Comparison of ENCODE assay signal across 7 cellular contexts in the genomic region with DNA sequence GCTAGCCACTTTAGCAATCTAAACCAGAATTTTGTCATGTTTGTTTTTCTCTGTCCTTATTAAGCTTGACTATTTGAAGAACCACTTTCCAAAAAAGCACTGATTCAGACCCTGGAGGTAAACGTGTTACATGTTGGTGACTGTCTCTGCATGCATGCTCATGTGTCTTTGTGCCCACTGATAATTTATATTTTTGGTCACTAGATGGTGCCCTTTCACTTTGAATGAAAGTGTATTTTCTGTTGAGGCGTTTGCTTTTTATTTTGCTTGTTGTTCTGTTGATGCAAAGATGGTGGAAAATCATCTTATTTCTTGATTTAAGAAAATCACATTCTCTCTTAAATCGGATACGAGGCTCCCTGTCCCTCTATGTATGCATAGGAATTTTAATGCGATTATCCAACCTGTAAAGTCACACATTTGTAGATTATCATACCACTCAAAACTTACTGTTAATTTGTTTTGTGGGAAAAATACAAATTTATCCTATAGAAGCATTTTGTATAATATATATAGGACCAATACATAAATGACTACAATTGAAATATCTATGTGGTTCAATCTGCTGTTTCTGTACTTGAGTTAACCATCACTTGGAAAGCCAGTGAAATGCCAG.
A peak's percentile ranks its signal among the peaks of the same experiment; 100 is the strongest.
DNase-seq lines count a peak whose midpoint lies in the region; ATAC-seq and TF ChIP-seq lines count a peak whose summit lies in the region.

No MANE protein-coding gene starts in this region.

- H3K27ac ChIP-seq in coronary artery (peak overlapping the region in 1 of 2 donors; percentile 25), mesendoderm (ENCODE audit: low read depth, low read length) (no peak overlapping the region)

- no CpG with 5 or more reads among the region's 5 CpGs for WGBS in mesendoderm (ENCODE audit: extremely low coverage, insufficient coverage, low lambda C conversion rate)

- H3K27me3 ChIP-seq in GM06990 (replicated peaks; ENCODE audit: control insufficient read depth, insufficient read depth, low read length) = no peaks in the 10 kb centered on the region
- no peaks in the 10 kb centered on the region for H3K27me3 ChIP-seq in mesendoderm (ENCODE audit: insufficient read depth, low read length, poor library complexity)

- no peak overlapping the region for H3K23ac ChIP-seq in mesendoderm (ENCODE audit: low read length)

- DNase-seq in GM06990 (ENCODE audit: extremely low read depth, insufficient read length) (no peak), NCI-H345 treated with DMSO at 0.1 percent for 48 hours (lab: John Stamatoyannopoulos, UW; ENCODE audit: unreplicated experiment) (peak; percentile 24), coronary artery (ENCODE audit: low spot score) (no peak), mesendoderm (peak; percentile 55), GDM1 (lab: John Stamatoyannopoulos, UW) (no peak)

- H3K79me1 ChIP-seq in mesendoderm (ENCODE audit: low read length) = no peaks in the 10 kb centered on the region

- H3K4ac ChIP-seq in mesendoderm (ENCODE audit: low read depth, low read length) = no peak overlapping the region

- H2BK120ac ChIP-seq in mesendoderm (ENCODE audit: low read depth, low read length) = no peak overlapping the region

- no peak overlapping the region for H2BK15ac ChIP-seq in mesendoderm (replicated peaks; ENCODE audit: low read depth)

- no peak overlapping the region for H2AK5ac ChIP-seq in mesendoderm (ENCODE audit: low read length)

- no peaks in the 10 kb centered on the region for H3K4me1 ChIP-seq in mesendoderm (ENCODE audit: control insufficient read depth, low read depth, low read length)

- no peak overlapping the region for H3K4me3 ChIP-seq in GM06990 (replicated peaks; ENCODE audit: low read depth, low read length)
- no peak overlapping the region for H3K4me3 ChIP-seq in coronary artery
- H3K4me3 ChIP-seq in mesendoderm (ENCODE audit: low read length) = no peak overlapping the region

- H3K36me3 ChIP-seq in GM06990 (ENCODE audit: control insufficient read depth, insufficient read depth, low read length) = no peaks in the 10 kb centered on the region
- no peaks in the 10 kb centered on the region for H3K36me3 ChIP-seq in mesendoderm (ENCODE audit: control insufficient read depth, insufficient read depth, low read length)

- H3K4me2 ChIP-seq in mesendoderm (ENCODE audit: low read length) = no peak overlapping the region

- H3K79me2 ChIP-seq in mesendoderm (ENCODE audit: control insufficient read depth, insufficient read depth, low read length) = no peaks in the 10 kb centered on the region

- no peak overlapping the region for H4K5ac ChIP-seq in mesendoderm (ENCODE audit: low read length)

- H3K56ac ChIP-seq in mesendoderm (ENCODE audit: low read length) = no peak overlapping the region

- H2BK5ac ChIP-seq in mesendoderm (ENCODE audit: low read length) = no peak overlapping the region

- H3K9ac ChIP-seq in mesendoderm (ENCODE audit: low read length) = no peak overlapping the region

- no peak overlapping the region for H4K8ac ChIP-seq in mesendoderm (ENCODE audit: low read depth, low read length)

- TF ChIP-seq CTCF in GM06990 (IDR thresholded peaks at IDR 0.05; ENCODE audit: insufficient read depth, low read length, poor library complexity, severe bottlenecking) (peak; percentile 44), coronary artery (IDR thresholded peaks at IDR 0.05) (peak; percentile 37)

- peak; percentile 72 for ATAC-seq in HG02610 (IDR thresholded peaks at IDR 0.05; ENCODE audit: unreplicated experiment)
- ATAC-seq in GM19035 (IDR thresholded peaks at IDR 0.05; ENCODE audit: unreplicated experiment) = no peak

- H3K18ac ChIP-seq in mesendoderm (ENCODE audit: low read length) = no peak overlapping the region

Comparison
In these comparisons a context has a peak if more than half of its experiments do, and no peak if none do; other contexts are left out.
1. DNase-seq: peak in NCI-H345 treated with DMSO at 0.1 percent for 48 hours (single experiment) and mesendoderm (single experiment); none in GM06990 (single experiment), coronary artery (single experiment) and GDM1 (single experiment).